1 cellular context compared by ENCODE assay signal in genomic region chr16:67872631-67873434, GRCh38.
TF ChIP-seq lines count a peak whose summit lies in the region.

Gene EDC4, plus strand, starts transcription at chr16:67873052. Its CDS starts 210 bp downstream, at chr16:67873262.

TF ChIP-seq in HepG2, 621 proteins besides CTCF, POLR2A, EP300 and RAD21 (continued from another document and continues in another):
- peak; percentile 82; the same call in 1 of the 2 replicates for TF ChIP-seq FOXK1 (CRISPR knock-in tag; IDR thresholded peaks at IDR 0.05; ENCODE audit: borderline replicate concordance, low read depth)
- TF ChIP-seq ZNF761 (CRISPR knock-in tag; conservative IDR thresholded peaks at IDR 0.05) = peak; percentile 93; the same call in 1 of the 2 replicates
- peak; percentile 13; the same call in 1 of the 2 replicates for TF ChIP-seq ZNF609 (CRISPR knock-in tag; IDR thresholded peaks at IDR 0.05; ENCODE audit: borderline replicate concordance)
- peak; percentile 76 for TF ChIP-seq HCFC1 (IDR thresholded peaks at IDR 0.05; ENCODE audit: low read depth, low read length)
- TF ChIP-seq ZFP37 (CRISPR knock-in tag; IDR thresholded peaks at IDR 0.05; ENCODE audit: borderline replicate concordance) = 0 out of 2 replicates have a peak, but pooled peaks have one; percentile 53
- TF ChIP-seq DZIP1 (CRISPR knock-in tag; IDR thresholded peaks at IDR 0.05) = 0 out of 2 replicates have a peak, but pooled peaks have one; percentile 71
- TF ChIP-seq ZNF337 (CRISPR knock-in tag; IDR thresholded peaks at IDR 0.05; ENCODE audit: borderline replicate concordance, low read depth) = peak; percentile 58; the same call in 1 of the 2 replicates
- TF ChIP-seq THAP11 (CRISPR knock-in tag; IDR thresholded peaks at IDR 0.05) = peak; percentile 96
- TF ChIP-seq ZNF816 (CRISPR knock-in tag; IDR thresholded peaks at IDR 0.05; ENCODE audit: borderline replicate concordance) = 0 out of 2 replicates have a peak, but pooled peaks have one; percentile 35
- peak; percentile 40 for TF ChIP-seq HNF4A (CRISPR knock-in tag; IDR thresholded peaks at IDR 0.05)
- TF ChIP-seq ZNF143 (CRISPR knock-in tag; IDR thresholded peaks at IDR 0.05) = peak; percentile 76
- peak; percentile 92 for TF ChIP-seq POGK (CRISPR knock-in tag; conservative IDR thresholded peaks at IDR 0.05)
- TF ChIP-seq BHLHE40 (IDR thresholded peaks at IDR 0.05; ENCODE audit: low read length) = peak; percentile 34; the same call in 1 of the 2 replicates
- peak; percentile 92; the same call in 1 of the 2 replicates for TF ChIP-seq ZNF713 (CRISPR knock-in tag; IDR thresholded peaks at IDR 0.05)
- peak; percentile 99 for TF ChIP-seq GABPB1 (CRISPR knock-in tag; IDR thresholded peaks at IDR 0.05)
- 0 out of 2 replicates have a peak, but pooled peaks have one; percentile 31 for TF ChIP-seq ZBTB3 (CRISPR knock-in tag; IDR thresholded peaks at IDR 0.05; ENCODE audit: borderline replicate concordance, low read depth)
- 0 out of 2 replicates have a peak, but pooled peaks have one; percentile 33 for TF ChIP-seq E2F5 (CRISPR knock-in tag; conservative IDR thresholded peaks at IDR 0.05)
- TF ChIP-seq ZNF691 (CRISPR knock-in tag; IDR thresholded peaks at IDR 0.05; ENCODE audit: borderline replicate concordance, low read depth) = peak; percentile 86
- no peak for TF ChIP-seq ATF1 (CRISPR knock-in tag; IDR thresholded peaks at IDR 0.05)
- no peak for TF ChIP-seq DPF2 (CRISPR knock-in tag; IDR thresholded peaks at IDR 0.05; ENCODE audit: borderline replicate concordance, low read depth)
- TF ChIP-seq TBX2 (CRISPR knock-in tag; IDR thresholded peaks at IDR 0.05; ENCODE audit: borderline replicate concordance) = peak; percentile 94
- TF ChIP-seq ZNF629 (CRISPR knock-in tag; conservative IDR thresholded peaks at IDR 0.05) = no peak; the same call in 1 of the 2 replicates
- peak; percentile 72 for TF ChIP-seq NCOA2 (CRISPR knock-in tag; IDR thresholded peaks at IDR 0.05)
- peak; percentile 68; the same call in 1 of the 2 replicates for TF ChIP-seq NR2F2 (IDR thresholded peaks at IDR 0.05; ENCODE audit: borderline replicate concordance, low read depth)
- TF ChIP-seq ZNF256 (CRISPR knock-in tag; conservative IDR thresholded peaks at IDR 0.05) = peak; percentile 67; the same call in 1 of the 2 replicates
- peak; percentile 28; the same call in 1 of the 2 replicates for TF ChIP-seq KDM6A (CRISPR knock-in tag; IDR thresholded peaks at IDR 0.05; ENCODE audit: low read depth)
- no peak for TF ChIP-seq ATAD3A (CRISPR knock-in tag; IDR thresholded peaks at IDR 0.05)
- peak; percentile 82 for TF ChIP-seq ZNF709 (CRISPR knock-in tag; IDR thresholded peaks at IDR 0.05)
- TF ChIP-seq ZNF678 (CRISPR knock-in tag; IDR thresholded peaks at IDR 0.05) = no peak
- peak; percentile 98 for TF ChIP-seq EED (CRISPR knock-in tag; IDR thresholded peaks at IDR 0.05)
- peak; percentile 52; the same call in 1 of the 2 replicates for TF ChIP-seq RFX5 (IDR thresholded peaks at IDR 0.05; ENCODE audit: low read depth, low read length)
- peak; percentile 88 for TF ChIP-seq ZNF766 (CRISPR knock-in tag; IDR thresholded peaks at IDR 0.05; ENCODE audit: borderline replicate concordance)
- TF ChIP-seq ZNF205 (CRISPR knock-in tag; IDR thresholded peaks at IDR 0.05) = peak; percentile 86
- TF ChIP-seq RBFOX2 (IDR thresholded peaks at IDR 0.05; ENCODE audit: low read depth, low read length) = peak; percentile 94
- TF ChIP-seq CHD4 (IDR thresholded peaks at IDR 0.05; ENCODE audit: borderline replicate concordance, low read length) = 0 out of 2 replicates have a peak, but pooled peaks have one; percentile 38
- TF ChIP-seq PHF21A (CRISPR knock-in tag; IDR thresholded peaks at IDR 0.05) = peak; percentile 86
- peak; percentile 83; the same call in 1 of the 2 replicates for TF ChIP-seq NFIB (CRISPR knock-in tag; IDR thresholded peaks at IDR 0.05; ENCODE audit: borderline replicate concordance)
- peak; percentile 76; the same call in 1 of the 2 replicates for TF ChIP-seq PBX3 (CRISPR knock-in tag; IDR thresholded peaks at IDR 0.05; ENCODE audit: borderline replicate concordance)
- TF ChIP-seq CBX2 (IDR thresholded peaks at IDR 0.05; ENCODE audit: low read depth, low read length) = no peak
- TF ChIP-seq CBX2 (CRISPR knock-in tag; IDR thresholded peaks at IDR 0.05; ENCODE audit: low read depth) = no peak
- peak; percentile 95; the same call in 1 of the 2 replicates for TF ChIP-seq TSC22D2 (CRISPR knock-in tag; IDR thresholded peaks at IDR 0.05; ENCODE audit: borderline replicate concordance)
- no peak for TF ChIP-seq ZFP36 (IDR thresholded peaks at IDR 0.05; ENCODE audit: borderline replicate concordance, low read depth, low read length, partially characterized antibody)
- peak; percentile 86 for TF ChIP-seq ZNF891 (CRISPR knock-in tag; IDR thresholded peaks at IDR 0.05)
- peak; percentile 65 for TF ChIP-seq PAXIP1 (CRISPR knock-in tag; conservative IDR thresholded peaks at IDR 0.05)
- peak; percentile 80; the same call in 1 of the 2 replicates for TF ChIP-seq IKZF5 (CRISPR knock-in tag; IDR thresholded peaks at IDR 0.05)
- peak; percentile 87 for TF ChIP-seq SIX4 (CRISPR knock-in tag; IDR thresholded peaks at IDR 0.05)
